In genomic region chr17:80807882-80808281, GRCh38 we compare ENCODE assay signal across 19 cellular contexts.
DNase-seq lines count a peak whose midpoint lies in the region; ATAC-seq, FAIRE-seq and TF ChIP-seq lines count a peak whose summit lies in the region.
"Had no signal": no experiment of that assay in that cellular context is flagged by ENCODE, and none has a peak within 500 bp of the region (broad histone marks: within the 10 kb centered on the region; RNA-seq: fewer than 3 reads in every experiment).

No MANE protein-coding gene starts in this region.

- ATAC-seq in K562 (no peak), GM21576 (IDR thresholded peaks at IDR 0.05; ENCODE audit: unreplicated experiment) (no peak)
- ATAC-seq: HCT116 had no signal

- no peaks in the 10 kb centered on the region for H3K27me3 ChIP-seq in K562 (ENCODE audit: control insufficient read depth in 2 of 2, insufficient read depth in 2 of 2, low read length in 2 of 2)
- H3K27me3 ChIP-seq in endodermal cell (ENCODE audit: control insufficient read depth, insufficient read depth, low read length, poor library complexity, severe bottlenecking): no peaks in the 10 kb centered on the region

- H3K9me3 ChIP-seq in K562 (replicated peaks; ENCODE audit: control insufficient read depth, insufficient read depth, low read depth, low read length) (no peaks in the 10 kb centered on the region), endodermal cell (ENCODE audit: control insufficient read depth, low read length) (peaks cover 24% of the 10 kb centered on the region)

- H3K27ac ChIP-seq in K562 (ENCODE audit: extremely low read depth, low read depth, low read length) (no peak overlapping the region), endodermal cell (ENCODE audit: low read depth, low read length) (no peak overlapping the region)
- H3K27ac ChIP-seq: GM23248 had no signal

- TF ChIP-seq CTCF in K562 (IDR thresholded peaks at IDR 0.05 in 2 of 3, conservative IDR thresholded peaks at IDR 0.05 in 1 of 3; ENCODE audit: insufficient read depth in 2 of 3, low read depth in 1 of 3, low read length in 3 of 3): no peak
- TF ChIP-seq CTCF in endodermal cell (conservative IDR thresholded peaks at IDR 0.05): no peak
- no peak for TF ChIP-seq CTCF in glutamatergic neuron (IDR thresholded peaks at IDR 0.05; ENCODE audit: partially characterized antibody, unreplicated experiment)

- H3K36me3 Mint-ChIP-seq in activated naive CD4-positive, alpha-beta T cell treated with anti-CD3 and anti-CD28 coated beads for 36 hours (ENCODE audit: low read depth): peaks cover 38% of the 10 kb centered on the region
- peaks cover 20% of the 10 kb centered on the region for H3K36me3 Mint-ChIP-seq in endodermal cell (ENCODE audit: low read depth)
- H3K36me3 Mint-ChIP-seq in glutamatergic neuron (ENCODE audit: unreplicated experiment): peaks cover 18% of the 10 kb centered on the region

- no peaks in the 10 kb centered on the region for H3K79me2 ChIP-seq in K562 (ENCODE audit: control insufficient read depth, insufficient read depth, low read length)

- no peak overlapping the region for H3K9ac ChIP-seq in K562 (ENCODE audit: insufficient read depth in 1 of 2, low read depth in 2 of 2, low read length in 2 of 2)
- no peak overlapping the region for H3K9ac ChIP-seq in endodermal cell (ENCODE audit: extremely low read depth, low read length, poor library complexity, severe bottlenecking)
- H3K9ac ChIP-seq: GM23248 had no signal

- H3K4me1 ChIP-seq in K562 (replicated peaks in 1 of 2; ENCODE audit: control insufficient read depth in 2 of 2, insufficient read depth in 2 of 2, low read length in 2 of 2) (peaks cover 0 to 10% of the 10 kb centered on the region in 2 experiments; a peak in 1 of 5 replicates), endodermal cell (ENCODE audit: control insufficient read depth, insufficient read depth, low read length) (peaks cover 3% of the 10 kb centered on the region)

- in situ Hi-C loops in K562 (cut with MboI): no loop called here

- no peak overlapping the region for H3K4me3 Mint-ChIP-seq in activated naive CD4-positive, alpha-beta T cell treated with anti-CD3 and anti-CD28 coated beads for 36 hours
- H3K4me3 Mint-ChIP-seq in endodermal cell (no peak overlapping the region), glutamatergic neuron (ENCODE audit: unreplicated experiment) (no peak overlapping the region)
- H3K4me3 Mint-ChIP-seq: CD4-positive, alpha-beta memory T cell had no signal

- intact Hi-C loops in activated naive CD4-positive, alpha-beta T cell treated with anti-CD3 and anti-CD28 coated beads for 36 hours (cut with micrococcal nuclease): no loop called here
- intact Hi-C loops in K562 (cut with micrococcal nuclease): no loop called here

- FAIRE-seq in K562 (lab: Jason Lieb, UNC): no peak
- FAIRE-seq: GM12891, GM18507, H1 had no signal

- H3K4me3 ChIP-seq in K562 (no peak overlapping the region), endodermal cell (ENCODE audit: low read length) (no peak overlapping the region)
- H3K4me3 ChIP-seq: GM23248 had no signal

- H3K27me3 Mint-ChIP-seq in activated naive CD4-positive, alpha-beta T cell treated with anti-CD3 and anti-CD28 coated beads for 36 hours (ENCODE audit: low read depth): no peaks in the 10 kb centered on the region
- H3K27me3 Mint-ChIP-seq in endodermal cell (ENCODE audit: insufficient read depth): no peaks in the 10 kb centered on the region
- H3K27me3 Mint-ChIP-seq in glutamatergic neuron (ENCODE audit: unreplicated experiment): no peaks in the 10 kb centered on the region
- H3K27me3 Mint-ChIP-seq: CD4-positive, alpha-beta memory T cell had no signal

- no peak for TF ChIP-seq POLR2A in K562 (conservative IDR thresholded peaks at IDR 0.05)

- H2AFZ ChIP-seq in K562 (ENCODE audit: low read depth, low read length): no peak overlapping the region
- H2AFZ ChIP-seq: GM23248 had no signal

- H3K9me1 ChIP-seq in K562 (ENCODE audit: control insufficient read depth, insufficient read depth, low read length): peaks cover 4% of the 10 kb centered on the region

- H3K27ac Mint-ChIP-seq in activated naive CD4-positive, alpha-beta T cell treated with anti-CD3 and anti-CD28 coated beads for 36 hours: no peak overlapping the region
- H3K27ac Mint-ChIP-seq in endodermal cell (no peak overlapping the region), glutamatergic neuron (ENCODE audit: unreplicated experiment) (no peak overlapping the region)

- H3K36me3 ChIP-seq in K562 (ENCODE audit: control insufficient read depth, insufficient read depth, low read length) (peaks cover 18% of the 10 kb centered on the region; the same call in 2 of the 3 replicates), endodermal cell (ENCODE audit: control insufficient read depth, insufficient read depth, low read length) (peaks cover 10% of the 10 kb centered on the region)

- no peak overlapping the region for H3K4me2 ChIP-seq in K562 (ENCODE audit: insufficient read depth, low read length)

- TF ChIP-seq RAD21 in K562 (CRISPR knock-in tag; conservative IDR thresholded peaks at IDR 0.05 in 1 of 2, IDR thresholded peaks at IDR 0.05 in 1 of 2): no peak

- POLR2A ChIA-PET in K562 (lab: Yijun Ruan, JAX): no interaction called here

- BruUV-seq in K562 (replicated peaks; lab: Mats Ljungman, UMichigan): no TSS peak

- DNase-seq in activated naive CD4-positive, alpha-beta T cell treated with anti-CD3 and anti-CD28 coated beads for 36 hours: peak; percentile 1
- no peak for DNase-seq in activated naive CD4-positive, alpha-beta T cell treated with Interleukin-2 at 50 U/mL for 16 hours
- DNase-seq in K562 (ENCODE audit: extremely low read depth in 1 of 4, low spot score in 3 of 4) (peak in 1 of 4 experiments; percentile 14), endodermal cell (peak; percentile 11), glutamatergic neuron (no peak)
- DNase-seq: C1 segment of cervical spinal cord; Calu3; CD4-positive, alpha-beta memory T cell; COR-L47; DMS53; DMS79 treated with DMSO at 0.1 percent for 48 hours; GF-D8; GM23248; H7 had no signal

- 0% methylated on average over 1 of the region's 1 CpG for WGBS in K562 (ENCODE audit: insufficient coverage, low coverage, missing lambda C conversion rate)
- WGBS in endodermal cell (ENCODE audit: insufficient coverage in 1 of 2, insufficient read length in 1 of 2), 2 experiments: 91 to 100% methylated on average over 1 of the region's 1 CpG

- peaks cover 25% of the 10 kb centered on the region for H3K9me3 Mint-ChIP-seq in activated naive CD4-positive, alpha-beta T cell treated with anti-CD3 and anti-CD28 coated beads for 36 hours
- H3K9me3 Mint-ChIP-seq in endodermal cell: peaks cover 16% of the 10 kb centered on the region
- H3K9me3 Mint-ChIP-seq in glutamatergic neuron (ENCODE audit: unreplicated experiment): peaks cover 3% of the 10 kb centered on the region

- TF ChIP-seq EP300 in K562 (IDR thresholded peaks at IDR 0.05; ENCODE audit: low read length): no peak; the same call in 1 of the 2 replicates

- CTCF ChIA-PET in activated naive CD4-positive, alpha-beta T cell treated with anti-CD3 and anti-CD28 coated beads for 36 hours (lab: Charles Lee): no interaction called here
- CTCF ChIA-PET in K562 (lab: Yijun Ruan, JAX; ENCODE audit: low intra/inter-chr PET ratio): no interaction called here

- H3K4me1 Mint-ChIP-seq in activated naive CD4-positive, alpha-beta T cell treated with anti-CD3 and anti-CD28 coated beads for 36 hours (ENCODE audit: low read depth): peaks cover 53% of the 10 kb centered on the region
- peaks cover 18% of the 10 kb centered on the region for H3K4me1 Mint-ChIP-seq in endodermal cell
- peaks cover 12% of the 10 kb centered on the region for H3K4me1 Mint-ChIP-seq in glutamatergic neuron (ENCODE audit: low read depth, unreplicated experiment)

- no peaks in the 10 kb centered on the region for H4K20me1 ChIP-seq in K562 (replicated peaks; ENCODE audit: control insufficient read depth, insufficient read depth, low read length)

TF ChIP-seq in K562, 482 proteins besides CTCF, POLR2A, EP300 and RAD21 (continues in another document):
- no peak for TF ChIP-seq MAZ (CRISPR knock-in tag; conservative IDR thresholded peaks at IDR 0.05 in 1 of 2, IDR thresholded peaks at IDR 0.05 in 1 of 2)
- no peak for TF ChIP-seq RBFOX2 (IDR thresholded peaks at IDR 0.05; ENCODE audit: low read depth, low read length)
- no peak for TF ChIP-seq MLLT1 (IDR thresholded peaks at IDR 0.05)
- TF ChIP-seq TEAD4 (IDR thresholded peaks at IDR 0.05; ENCODE audit: low read length): peak; percentile 72; the same call in 1 of the 2 replicates
- no peak for TF ChIP-seq TEAD4 (CRISPR knock-in tag; IDR thresholded peaks at IDR 0.05; ENCODE audit: borderline replicate concordance)
- TF ChIP-seq ZBTB2 (IDR thresholded peaks at IDR 0.05): no peak
- TF ChIP-seq SMC3 (conservative IDR thresholded peaks at IDR 0.05; ENCODE audit: insufficient read depth, low read depth, low read length): no peak
- TF ChIP-seq HMGN3 (IDR thresholded peaks at IDR 0.05; ENCODE audit: borderline replicate concordance, extremely low read depth, insufficient read length, low read depth, low read length): no peak
- no peak for TF ChIP-seq KLF1 (tag; IDR thresholded peaks at IDR 0.05)
- no peak for TF ChIP-seq NR2C2 (CRISPR knock-in tag; IDR thresholded peaks at IDR 0.05)
- no peak for TF ChIP-seq NR2C2 (tag; IDR thresholded peaks at IDR 0.05)

Comparison
In these comparisons a context has a peak if more than half of its experiments do, and no peak if none do; other contexts are left out.
1. DNase-seq: peak in activated naive CD4-positive, alpha-beta T cell treated with anti-CD3 and anti-CD28 coated beads for 36 hours (single experiment) and endodermal cell (single experiment); none in activated naive CD4-positive, alpha-beta T cell treated with Interleukin-2 at 50 U/mL for 16 hours (single experiment) and glutamatergic neuron (single experiment).